In the genomic region with DNA sequence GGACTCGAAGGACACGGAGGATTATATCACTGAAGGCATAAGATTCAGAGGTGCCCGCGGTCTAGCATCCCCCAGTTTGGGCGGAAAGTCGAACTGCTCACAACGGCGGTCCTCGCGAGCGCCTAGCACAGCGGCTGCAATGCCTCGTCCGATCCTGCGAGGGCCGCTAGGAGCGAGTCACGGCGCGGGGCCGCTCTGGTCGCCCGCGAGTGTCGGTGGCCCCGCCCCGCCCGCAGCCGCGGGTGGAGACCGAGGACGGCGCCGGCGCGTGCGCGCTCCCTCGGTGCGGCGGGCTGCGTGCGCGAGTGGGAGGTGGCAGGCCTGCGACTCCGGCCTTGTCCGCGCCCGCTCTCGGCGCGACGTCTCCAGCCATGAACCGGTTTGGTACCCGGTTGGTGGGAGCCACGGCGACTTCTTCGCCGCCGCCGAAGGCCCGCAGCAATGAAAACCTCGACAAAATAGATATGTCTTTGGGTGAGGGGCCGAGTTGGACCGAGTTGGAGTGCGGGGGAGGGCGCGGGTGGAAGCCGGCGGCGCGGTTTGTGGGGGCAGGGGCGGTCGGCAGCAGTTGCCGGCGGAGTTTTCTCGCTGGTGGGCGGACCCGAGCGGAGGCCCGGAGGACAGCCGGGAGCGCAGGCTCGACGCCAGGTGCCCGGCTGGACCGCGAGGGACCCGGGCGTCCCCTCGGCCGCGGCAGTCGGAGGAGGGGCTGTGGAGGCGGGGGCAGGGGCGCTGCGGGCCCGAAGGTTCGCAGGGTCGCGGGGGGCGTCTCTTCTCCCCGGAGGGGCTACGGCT, we compare ENCODE assay signal across 8 cellular contexts. TPM values are rescaled to one million over a fixed set of nuclear protein-coding genes. Genes with fewer than 3 reads are reported as not detected.
DNase-seq lines count a peak whose midpoint lies in the region; ATAC-seq and TF ChIP-seq lines count a peak whose summit lies in the region.

A gene with protein sequence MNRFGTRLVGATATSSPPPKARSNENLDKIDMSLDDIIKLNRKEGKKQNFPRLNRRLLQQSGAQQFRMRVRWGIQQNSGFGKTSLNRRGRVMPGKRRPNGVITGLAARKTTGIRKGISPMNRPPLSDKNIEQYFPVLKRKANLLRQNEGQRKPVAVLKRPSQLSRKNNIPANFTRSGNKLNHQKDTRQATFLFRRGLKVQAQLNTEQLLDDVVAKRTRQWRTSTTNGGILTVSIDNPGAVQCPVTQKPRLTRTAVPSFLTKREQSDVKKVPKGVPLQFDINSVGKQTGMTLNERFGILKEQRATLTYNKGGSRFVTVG (plus strand): TSS at position 283 of the 795 bp plus-strand sequence. CDS start 89 bp downstream, at position 372.

- H3K27ac Mint-ChIP-seq in CD14-positive monocyte: peak within 1 kb of the TSS; percentile 90 to 96 (median 94)

- H3K9me3 Mint-ChIP-seq in CD14-positive monocyte: peaks cover 0 to 3% (median 0%) of the 10 kb centered on the region in 7 donors

- DNase-seq in CD14-positive monocyte (ENCODE audit: low spot score) (peak; percentile 84), NCI-H774 (lab: John Stamatoyannopoulos, UW) (peak; percentile 86), dermis microvascular lymphatic vessel endothelial cell (ENCODE audit: low read depth in 2 of 2) (peak; percentile 61 to 88), right lobe of liver (peak; percentile 93 to 94 (median 94))
- DNase-seq in activated CD4-positive, alpha-beta T cell treated with anti-CD3 and anti-CD28 coated beads, Interleukin-2, amount 50 U/mL, for 4 hours: peak; percentile 80 to 82
- DNase-seq in stimulated activated CD4-positive, alpha-beta T cell treated with anti-CD3 and anti-CD28 coated beads, Interleukin-4, amount 100 ng/mL, for 24 hours: peak; percentile 86

- peaks cover 5 to 12% (median 10%) of the 10 kb centered on the region in 3 donors for H3K27me3 Mint-ChIP-seq in CD14-positive monocyte (ENCODE audit: low read depth in 3 of 3)

- H3K4me1 ChIP-seq in right lobe of liver: peaks cover 0 to 27% (median 3%) of the 10 kb centered on the region in 4 donors

- intact Hi-C loops in CD14-positive monocyte (cut with micrococcal nuclease): loop anchor here in 1 of 2 donors (2.0 kb wide), 2 partner anchors 13 to 45 kb away; partner anchors contain the start of gene RUBCN
- intact Hi-C loops in right lobe of liver (cut with DNase I): no loop called here

- WGBS in right lobe of liver (ENCODE audit: insufficient coverage, low coverage, low lambda C conversion rate, missing lambda C conversion rate): 0% methylated on average over 4 of the region's 104 CpGs

- H3K4me3 Mint-ChIP-seq in CD14-positive monocyte: peak within 1 kb of the TSS; percentile 94 to 97

- peak; percentile 45 for TF ChIP-seq CTCF in CD14-positive monocyte (IDR thresholded peaks at IDR 0.05)
- TF ChIP-seq CTCF in right lobe of liver (IDR thresholded peaks at IDR 0.05): peak; percentile 40 to 61 (median 50)

- H3K36me3 Mint-ChIP-seq in CD14-positive monocyte: peaks cover 2 to 6% of the 10 kb centered on the region in 2 donors

- H3K36me3 ChIP-seq in right lobe of liver: no peaks in the 10 kb centered on the region

- TF ChIP-seq POLR2A in right lobe of liver (IDR thresholded peaks at IDR 0.05): peak; percentile 74

- peak within 1 kb of the TSS; percentile 80 to 88 (median 87) for H3K27ac ChIP-seq in right lobe of liver

- peaks cover 51% of the 10 kb centered on the region for H3K4me1 Mint-ChIP-seq in CD14-positive monocyte

- H3K4me3 ChIP-seq in right lobe of liver: peak within 1 kb of the TSS; percentile 85 to 93 (median 90)

- peak; percentile 70 for ATAC-seq in GM19372 (IDR thresholded peaks at IDR 0.05; ENCODE audit: low read depth, unreplicated experiment)
- ATAC-seq in HG03521 (IDR thresholded peaks at IDR 0.05; ENCODE audit: unreplicated experiment): peak; percentile 79
- ATAC-seq in right lobe of liver: peak; percentile 88 to 97 (median 93)

- H3K9me3 ChIP-seq in right lobe of liver: no peaks in the 10 kb centered on the region

- H3K27me3 ChIP-seq in right lobe of liver: no peaks in the 10 kb centered on the region

RNA-seq across cellular contexts. Expression of the gene that starts here (rescaled TPM):
- 10 to 100 TPM; 59.4 to 73.2 TPM for polyA plus RNA-seq in CD14-positive monocyte
- 31.8 and 33.6 TPM in 2 replicates for total RNA-seq in dermis microvascular lymphatic vessel endothelial cell
- total RNA-seq in right lobe of liver: 10 to 100 TPM; 20.2 to 33.4 (median 23.9) TPM

Comparison
In these comparisons a context has a peak if more than half of its experiments do, and no peak if none do; other contexts are left out.
1. Peak in every context shown above with its lines: DNase-seq, ATAC-seq, H3K4me3 ChIP-seq and H3K27ac ChIP-seq.